8 cellular contexts compared by ENCODE assay signal in genomic region chr10:14837756-14838581, GRCh38. TPM values are rescaled to one million over a fixed set of nuclear protein-coding genes. Genes with fewer than 3 reads are reported as not detected.
A peak's percentile ranks its signal among the peaks of the same experiment; 100 is the strongest.
DNase-seq lines count a peak whose midpoint lies in the region; ATAC-seq and TF ChIP-seq lines count a peak whose summit lies in the region.

TSS of gene CDNF (minus strand) at chr10:14838037. CDS start at chr10:14837946, 91 bp downstream.
TSS of gene HSPA14 (plus strand) at chr10:14838306. CDS start at chr10:14838403, 97 bp downstream.
A gene with protein sequence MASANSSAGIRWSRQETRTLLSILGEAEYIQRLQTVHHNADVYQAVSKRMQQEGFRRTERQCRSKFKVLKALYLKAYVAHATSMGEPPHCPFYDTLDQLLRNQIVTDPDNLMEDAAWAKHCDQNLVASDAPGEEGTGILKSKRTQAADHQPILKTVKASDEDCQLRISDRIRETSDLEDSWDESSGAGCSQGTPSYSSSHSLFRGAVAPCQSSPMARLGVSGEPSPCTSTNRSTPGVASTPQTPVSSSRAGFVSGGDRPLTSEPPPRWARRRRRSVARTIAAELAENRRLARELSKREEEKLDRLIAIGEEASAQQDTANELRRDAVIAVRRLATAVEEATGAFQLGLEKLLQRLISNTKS (plus strand): TSS chr10:14838306. CDS start chr10:14842285, 3,979 bp downstream.

- peaks cover 29% of the 10 kb centered on the region for H3K36me3 Mint-ChIP-seq in T-helper 2 cell treated with Interferon-gamma antibody and Interleukin-4, amounts not matched to agents 5 μg/mL and 100 μg/mL, for 36 hours (ENCODE audit: low read depth)

- peak; percentile 79 to 81 for TF ChIP-seq POLR2A in uterus (IDR thresholded peaks at IDR 0.05)

- intact Hi-C loops in ascending aorta (cut with DNase I) (loop anchor here (1.0 to 5.0 kb wide), 9 partner anchors 40 to 330 kb away; partner anchors contain the start of genes DCLRE1C, NMT2, RPP38 and SUV39H2), psoas muscle (cut with DNase I) (loop anchor here (1.0 to 10.0 kb wide), 6 partner anchors 39 to 329 kb away; partner anchors contain the start of genes NMT2 (in 2 of the 2), MEIG1 (in 1 of the 2) and SUV39H2 (in 1 of the 2)), uterus (cut with DNase I; ENCODE audit: low total_unique reads) (no loop called here)

- H3K27me3 Mint-ChIP-seq in T-helper 2 cell treated with Interferon-gamma antibody and Interleukin-4, amounts not matched to agents 5 μg/mL and 100 μg/mL, for 36 hours (ENCODE audit: low read depth), result no peaks in the 10 kb centered on the region

- TF ChIP-seq CTCF in ascending aorta (IDR thresholded peaks at IDR 0.05) (no peak), right atrium auricular region (IDR thresholded peaks at IDR 0.05) (no peak), psoas muscle (IDR thresholded peaks at IDR 0.05) (no peak), uterus (IDR thresholded peaks at IDR 0.05) (peak in 2 of 4 experiments; percentile 3 to 31)

- peak within 1 kb of the TSS; percentile 95 for H3K27ac Mint-ChIP-seq in T-helper 2 cell treated with Interferon-gamma antibody and Interleukin-4, amounts not matched to agents 5 μg/mL and 100 μg/mL, for 36 hours

- H3K36me3 ChIP-seq in ascending aorta (peaks cover 13 to 25% of the 10 kb centered on the region in 2 donors), right atrium auricular region (peaks cover 17% of the 10 kb centered on the region), psoas muscle (ENCODE audit: insufficient read depth in 1 of 2, low read depth in 1 of 2) (peaks cover 11 to 48% of the 10 kb centered on the region in 2 donors), uterus (no peaks in the 10 kb centered on the region)

- H3K27ac ChIP-seq in ascending aorta (peak within 1 kb of the TSS; percentile 94 to 97), right atrium auricular region (peak within 1 kb of the TSS; percentile 92 to 98), psoas muscle (peak within 1 kb of the TSS; percentile 97), uterus (peak within 1 kb of the TSS; percentile 93 to 94)

- 0 to 1% (median 0%) methylated on average over 72 of the region's 72 CpGs for WGBS in psoas muscle, 3 donors

- H3K4me1 ChIP-seq in ascending aorta (peaks cover 0 to 7% of the 10 kb centered on the region in 2 donors), right atrium auricular region (peaks cover 0 to 16% of the 10 kb centered on the region in 2 donors), psoas muscle (peaks cover 18% of the 10 kb centered on the region), uterus (peaks cover 5% of the 10 kb centered on the region in 2 donors)

- H3K9me3 ChIP-seq in ascending aorta (no peaks in the 10 kb centered on the region), right atrium auricular region (no peaks in the 10 kb centered on the region), psoas muscle (no peaks in the 10 kb centered on the region), uterus (no peaks in the 10 kb centered on the region)

- H3K9me3 Mint-ChIP-seq in T-helper 2 cell treated with Interferon-gamma antibody and Interleukin-4, amounts not matched to agents 5 μg/mL and 100 μg/mL, for 36 hours, result no peaks in the 10 kb centered on the region

- H3K4me3 Mint-ChIP-seq in T-helper 2 cell treated with Interferon-gamma antibody and Interleukin-4, amounts not matched to agents 5 μg/mL and 100 μg/mL, for 36 hours, result peak within 1 kb of the TSS; percentile 92

- H3K27me3 ChIP-seq in ascending aorta (no peaks in the 10 kb centered on the region), right atrium auricular region (no peaks in the 10 kb centered on the region), psoas muscle (ENCODE audit: insufficient read depth in 3 of 3, low read length in 2 of 3) (no peaks in the 10 kb centered on the region), uterus (no peaks in the 10 kb centered on the region)

- ATAC-seq in GM18502 (IDR thresholded peaks at IDR 0.05; ENCODE audit: poor library complexity, unreplicated experiment) (peak; percentile 95), HG02970 (IDR thresholded peaks at IDR 0.05; ENCODE audit: low FRiP score, unreplicated experiment) (peak; percentile 94), psoas muscle (peak; percentile 95 to 98 (median 96))

- DNase-seq in NCI-H1930 (lab: John Stamatoyannopoulos, UW) (peak; percentile 80 to 89), ascending aorta (ENCODE audit: low spot score in 2 of 2) (peak; percentile 92 to 99), right atrium auricular region (ENCODE audit: low spot score) (peak; percentile 99), psoas muscle (peak; percentile 99 to 100), uterus (peak; percentile 99)
- peak; percentile 100 for DNase-seq in T-helper 2 cell treated with Interferon-gamma antibody and Interleukin-4, amounts not matched to agents 5 μg/mL and 100 μg/mL, for 36 hours (ENCODE audit: low spot score)

- H3K4me1 Mint-ChIP-seq in T-helper 2 cell treated with Interferon-gamma antibody and Interleukin-4, amounts not matched to agents 5 μg/mL and 100 μg/mL, for 36 hours (ENCODE audit: low read depth), result peaks cover 23% of the 10 kb centered on the region

- peak within 1 kb of the TSS; percentile 85 to 86 for H3K4me3 ChIP-seq in ascending aorta
- peak within 1 kb of the TSS; percentile 97 to 99 for H3K4me3 ChIP-seq in right atrium auricular region
- H3K4me3 ChIP-seq in psoas muscle, result peak within 1 kb of the TSS; percentile 79
- H3K4me3 ChIP-seq in uterus, result peak within 1 kb of the TSS; percentile 96

RNA-seq across cellular contexts. Expression of gene CDNF, which starts in this region (rescaled TPM):
- total RNA-seq in ascending aorta (not detected), right atrium auricular region (1 to 10 TPM; 1.1 to 3.3 TPM), psoas muscle (10 to 100 TPM; 15.4 to 23.5 (median 18.9) TPM), uterus (1 to 10 TPM in 3 of 4 donors, not detected in 1; 2.6 to 9.1 (median 3.8) TPM)
- polyA plus RNA-seq in psoas muscle, result 10 to 100 TPM in 2 of 3 donors, 1 to 10 TPM in 1; 4.9 to 19.3 (median 11.7) TPM

RNA-seq across cellular contexts. Expression of gene HSPA14, which starts in this region (rescaled TPM):
- 26.3 TPM for total RNA-seq in ascending aorta
- total RNA-seq in right atrium auricular region, result 1 to 10 TPM; 6.1 to 9.7 TPM
- total RNA-seq in psoas muscle, result 10 to 100 TPM in 3 of 4 donors, 1 to 10 TPM in 1; 5.5 to 20.8 (median 14.0) TPM
- polyA plus RNA-seq in psoas muscle, result 10 to 100 TPM; 11.9 to 29.8 (median 15.4) TPM
- 10 to 100 TPM; 10.4 to 19.4 (median 13.8) TPM for total RNA-seq in uterus

RNA-seq across cellular contexts. Expression of the third gene that starts in this region (rescaled TPM):
- 0.64 TPM for total RNA-seq in ascending aorta
- total RNA-seq in right atrium auricular region, result 1 to 10 TPM; 4.3 to 5.9 TPM
- total RNA-seq in psoas muscle, result 1 to 10 TPM; 4.0 to 7.0 (median 5.8) TPM
- polyA plus RNA-seq in psoas muscle, result 1 to 10 TPM; 3.4 to 9.7 (median 5.8) TPM
- 10 to 100 TPM in 2 of 4 donors, 1 to 10 TPM in 2; 3.2 to 23.2 (median 8.6) TPM for total RNA-seq in uterus

Comparison
In these comparisons a context has a peak if more than half of its experiments do, and no peak if none do; other contexts are left out.
1. Peak in every context shown above with its lines: DNase-seq, ATAC-seq, H3K4me3 ChIP-seq and H3K27ac ChIP-seq.